In the genomic region with DNA sequence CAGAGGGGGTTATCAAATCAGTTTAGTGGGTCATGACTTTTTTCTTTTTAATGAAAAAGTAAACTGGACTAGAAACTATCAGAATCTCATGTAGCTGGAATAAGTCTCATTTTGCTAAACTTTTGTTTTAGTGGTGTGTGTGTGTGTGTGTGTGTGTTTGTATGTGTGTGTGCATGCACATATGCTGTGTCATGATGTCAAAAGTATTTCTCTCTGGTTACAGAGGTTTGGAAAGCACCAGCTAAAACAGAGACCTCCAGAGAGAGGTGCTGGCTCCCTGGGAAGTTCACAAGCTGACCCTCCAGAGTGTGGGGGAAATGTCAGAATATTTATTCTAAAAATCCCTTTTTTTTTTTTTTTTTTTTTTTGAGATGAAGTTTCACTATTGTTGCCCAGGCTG, we compare ENCODE assay signal across 21 cellular contexts.
A peak's percentile ranks its signal among the peaks of the same experiment; 100 is the strongest.
DNase-seq lines count a peak whose midpoint lies in the region; ATAC-seq, FAIRE-seq and TF ChIP-seq lines count a peak whose summit lies in the region.
"Had no signal": no experiment of that assay in that cellular context is flagged by ENCODE, and none has a peak within 500 bp of the region (broad histone marks: within the 10 kb centered on the region; RNA-seq: fewer than 3 reads in every experiment).

No MANE protein-coding gene starts in this region.

- no peaks in the 10 kb centered on the region for H3K9me3 Mint-ChIP-seq in activated CD8-positive, alpha-beta memory T cell treated with anti-CD3 and anti-CD28 coated beads, Interleukin-2, amount 10 ng/mL, durations not matched to agents 7 days and 5 days (ENCODE audit: low read depth)
- H3K9me3 Mint-ChIP-seq: activated naive CD8-positive, alpha-beta T cell treated with anti-CD3 and anti-CD28 coated beads, Interleukin-2, amount 50 U/mL, for 24 hours; activated T-helper 1 cell treated with anti-CD3 and anti-CD28 coated beads, Interleukin-12 subunit alpha, Interleukin-12 subunit beta, Interleukin-2, Interleukin-4 antibody, amounts not matched to agents 30 ng/mL and 10 ng/mL and 1 ng/mL, durations not matched to agents 14 hours and 24 hours and 36 hours had no signal

- H3K27ac ChIP-seq in GM12878 (ENCODE audit: control insufficient read depth, insufficient read depth) (no peak overlapping the region), lower lobe of right lung (peak overlapping the region; percentile 36), upper lobe of left lung (peak overlapping the region in 3 of 4 donors; percentile 36 to 80 (median 57))
- H3K27ac ChIP-seq: 22Rv1, C4-2B, parathyroid adenoma, thyroid gland had no signal

- no peak overlapping the region for H3K4me2 ChIP-seq in GM12878 (ENCODE audit: control insufficient read depth, insufficient read depth)

- TF ChIP-seq RAD21 in GM12878 (IDR thresholded peaks at IDR 0.05; ENCODE audit: insufficient read depth, low read depth, low read length): no peak

- CTCF ChIA-PET in activated CD8-positive, alpha-beta memory T cell treated with anti-CD3 and anti-CD28 coated beads, Interleukin-2, amount 10 ng/mL, durations not matched to agents 7 days and 5 days (lab: Charles Lee): no interaction called here
- CTCF ChIA-PET in GM12878 (lab: Yijun Ruan, JAX): interaction anchor here (0.6 to 1.4 kb wide), 9 partner anchors 9 to 600 kb away, joined by 3 to 8 read pairs (median 3); no protein-coding TSS in a partner anchor

- SMC1A ChIA-PET in GM12878 (lab: Charles Lee; ENCODE audit: uncharacterized antibody, unreplicated experiment): interaction anchor here (0.7 to 4.9 kb wide), 9 partner anchors 12 to 57 kb away, joined by 3 to 30 read pairs (median 6); no protein-coding TSS in a partner anchor

- TF ChIP-seq CTCF in GM12878 (IDR thresholded peaks at IDR 0.05 in 2 of 3, conservative IDR thresholded peaks at IDR 0.05 in 1 of 3; ENCODE audit: control insufficient read depth in 2 of 3, extremely low read depth in 1 of 3, insufficient read depth in 1 of 3, low read depth in 3 of 3, low read length in 3 of 3) (peak in 1 of 3 experiments; percentile 8; a peak in 1 of 6 replicates), lower lobe of right lung (IDR thresholded peaks at IDR 0.05) (no peak), upper lobe of left lung (IDR thresholded peaks at IDR 0.05) (no peak)

- no peak for DNase-seq in activated CD8-positive, alpha-beta memory T cell treated with anti-CD3 and anti-CD28 coated beads, Interleukin-2, amount 10 ng/mL, durations not matched to agents 7 days and 5 days
- DNase-seq in activated CD8-positive, alpha-beta memory T cell treated with anti-CD3 and anti-CD28 coated beads, Interleukin-2, amount 50 U/mL, for 48 hours: no peak
- DNase-seq in GM12878 (ENCODE audit: low read depth, low spot score) (no peak), lower lobe of right lung (no peak), upper lobe of left lung (no peak)
- DNase-seq: activated CD4-positive, alpha-beta T cell treated with anti-CD3 and anti-CD28 coated beads, Interleukin-2, amount 50 U/mL, for 48 hours; activated naive CD8-positive, alpha-beta T cell treated with anti-CD3 and anti-CD28 coated beads, Interleukin-2, amount 50 U/mL, for 24 hours; foreskin melanocyte; left colon; NCI-H146; NCI-H226; small intestine; thyroid gland had no signal

- TF ChIP-seq EP300 in GM12878 (IDR thresholded peaks at IDR 0.05; ENCODE audit: borderline replicate concordance in 1 of 2, control insufficient read depth in 1 of 2, low read depth in 2 of 2, low read length in 2 of 2): no peak
- TF ChIP-seq EP300 in upper lobe of left lung (IDR thresholded peaks at IDR 0.05): no peak

- in situ Hi-C loops in GM12878 (cut with MboI): no loop called here

- H3K27me3 Mint-ChIP-seq in activated CD8-positive, alpha-beta memory T cell treated with anti-CD3 and anti-CD28 coated beads, Interleukin-2, amount 10 ng/mL, durations not matched to agents 7 days and 5 days: no peaks in the 10 kb centered on the region
- H3K27me3 Mint-ChIP-seq: activated naive CD8-positive, alpha-beta T cell treated with anti-CD3 and anti-CD28 coated beads, Interleukin-2, amount 50 U/mL, for 24 hours had no signal

- H3K9ac ChIP-seq in GM12878 (ENCODE audit: control insufficient read depth, insufficient read depth, low read length): no peak overlapping the region
- H3K9ac ChIP-seq: parathyroid adenoma had no signal

- H2AFZ ChIP-seq in GM12878 (ENCODE audit: control insufficient read depth, low read depth, low read length): no peak overlapping the region
- H2AFZ ChIP-seq: parathyroid adenoma had no signal

- H3K9me3 ChIP-seq in GM12878 (replicated peaks; ENCODE audit: control insufficient read depth, insufficient read depth, low read length) (no peaks in the 10 kb centered on the region; the same call in 2 of the 3 replicates), lower lobe of right lung (no peaks in the 10 kb centered on the region), upper lobe of left lung (no peaks in the 10 kb centered on the region)
- H3K9me3 ChIP-seq: thyroid gland had no signal

- intact Hi-C loops in GM12878 (cut with micrococcal nuclease; ENCODE audit: unreplicated experiment): no loop called here
- intact Hi-C loops in lower lobe of right lung (cut with DNase I): no loop called here

- BruUV-seq in GM12878 (replicated peaks; lab: Mats Ljungman, UMichigan): no TSS peak

- H3K4me3 Mint-ChIP-seq in activated CD8-positive, alpha-beta memory T cell treated with anti-CD3 and anti-CD28 coated beads, Interleukin-2, amount 10 ng/mL, durations not matched to agents 7 days and 5 days: no peak overlapping the region
- H3K4me3 Mint-ChIP-seq: activated naive CD8-positive, alpha-beta T cell treated with anti-CD3 and anti-CD28 coated beads, Interleukin-2, amount 50 U/mL, for 24 hours; activated T-helper 1 cell treated with anti-CD3 and anti-CD28 coated beads, Interleukin-12 subunit alpha, Interleukin-12 subunit beta, Interleukin-2, Interleukin-4 antibody, amounts not matched to agents 30 ng/mL and 10 ng/mL and 1 ng/mL, durations not matched to agents 14 hours and 24 hours and 36 hours had no signal

- peaks cover 11% of the 10 kb centered on the region for H3K4me1 Mint-ChIP-seq in activated CD8-positive, alpha-beta memory T cell treated with anti-CD3 and anti-CD28 coated beads, Interleukin-2, amount 10 ng/mL, durations not matched to agents 7 days and 5 days

- FAIRE-seq in GM12878 (lab: Jason Lieb, UNC): peak; percentile 68
- FAIRE-seq: H54, small intestine had no signal

- no peak for ATAC-seq in activated CD8-positive, alpha-beta memory T cell treated with anti-CD3 and anti-CD28 coated beads, Interleukin-2, amount 10 ng/mL, durations not matched to agents 7 days and 5 days
- ATAC-seq in GM12878 (peak; percentile 79), lower lobe of right lung (no peak), upper lobe of left lung (ENCODE audit: low FRiP score in 2 of 2) (no peak), HG03520 (IDR thresholded peaks at IDR 0.05; ENCODE audit: unreplicated experiment) (no peak), HG03175 (IDR thresholded peaks at IDR 0.05; ENCODE audit: unreplicated experiment) (no peak), HG02642 (IDR thresholded peaks at IDR 0.05; ENCODE audit: poor library complexity, unreplicated experiment) (no peak)
- ATAC-seq: activated naive CD8-positive, alpha-beta T cell treated with anti-CD3 and anti-CD28 coated beads, Interleukin-2, amount 50 U/mL, for 24 hours; left colon had no signal

- peaks cover 3% of the 10 kb centered on the region; the same call in 1 of the 2 replicates for H3K4me1 ChIP-seq in GM12878 (ENCODE audit: control insufficient read depth, insufficient read depth, low read length)
- H3K4me1 ChIP-seq in lower lobe of right lung: peaks cover 10% of the 10 kb centered on the region
- H3K4me1 ChIP-seq in upper lobe of left lung: peaks cover 0 to 18% (median 9%) of the 10 kb centered on the region in 4 donors
- H3K4me1 ChIP-seq: parathyroid adenoma, thyroid gland had no signal

- H3K79me2 ChIP-seq in GM12878 (ENCODE audit: control insufficient read depth, insufficient read depth, low read length): no peaks in the 10 kb centered on the region
- H3K79me2 ChIP-seq: parathyroid adenoma had no signal

- H3K4me3 ChIP-seq in GM12878 (no peak overlapping the region), lower lobe of right lung (no peak overlapping the region), upper lobe of left lung (no peak overlapping the region)
- H3K4me3 ChIP-seq: thyroid gland had no signal

- RAD21 ChIA-PET in GM12878 (lab: Charles Lee; ENCODE audit: unreplicated experiment): interaction anchor here (0.7 to 4.2 kb wide), 7 partner anchors 18 to 243 kb away, joined by 3 to 25 read pairs (median 4); no protein-coding TSS in a partner anchor

- no peaks in the 10 kb centered on the region for H4K20me1 ChIP-seq in GM12878 (ENCODE audit: control insufficient read depth, insufficient read depth)

- H3K36me3 ChIP-seq in GM12878 (ENCODE audit: control insufficient read depth in 2 of 2, insufficient read depth in 2 of 2, low read length in 1 of 2): no peaks in the 10 kb centered on the region
- H3K36me3 ChIP-seq in lower lobe of right lung: no peaks in the 10 kb centered on the region
- peaks cover 0 to under 1% (median 0%) of the 10 kb centered on the region in 4 donors for H3K36me3 ChIP-seq in upper lobe of left lung
- H3K36me3 ChIP-seq: thyroid gland had no signal

- POLR2A ChIA-PET in GM12878 (lab: Charles Lee): interaction anchor here (0.5 to 1.0 kb wide), 6 partner anchors 14 to 129 kb away, joined by 5 to 10 read pairs (median 6); no protein-coding TSS in a partner anchor

- no peaks in the 10 kb centered on the region; a peak in 1 of 4 replicates for H3K27me3 ChIP-seq in GM12878 (replicated peaks in 1 of 2; ENCODE audit: control insufficient read depth in 2 of 2, insufficient read depth in 2 of 2, low read length in 1 of 2)
- H3K27me3 ChIP-seq in lower lobe of right lung (ENCODE audit: low read depth): no peaks in the 10 kb centered on the region
- no peaks in the 10 kb centered on the region for H3K27me3 ChIP-seq in upper lobe of left lung
- H3K27me3 ChIP-seq: thyroid gland had no signal

- no peak for TF ChIP-seq POLR2A in GM12878 (IDR thresholded peaks at IDR 0.05; ENCODE audit: low read depth, low read length)
- no peak for TF ChIP-seq POLR2A in upper lobe of left lung (IDR thresholded peaks at IDR 0.05)

- peaks cover 5% of the 10 kb centered on the region for H3K36me3 Mint-ChIP-seq in activated CD8-positive, alpha-beta memory T cell treated with anti-CD3 and anti-CD28 coated beads, Interleukin-2, amount 10 ng/mL, durations not matched to agents 7 days and 5 days

- H3K27ac Mint-ChIP-seq in activated CD8-positive, alpha-beta memory T cell treated with anti-CD3 and anti-CD28 coated beads, Interleukin-2, amount 10 ng/mL, durations not matched to agents 7 days and 5 days: peak overlapping the region; percentile 28
- H3K27ac Mint-ChIP-seq: activated naive CD8-positive, alpha-beta T cell treated with anti-CD3 and anti-CD28 coated beads, Interleukin-2, amount 50 U/mL, for 24 hours; activated T-helper 1 cell treated with anti-CD3 and anti-CD28 coated beads, Interleukin-12 subunit alpha, Interleukin-12 subunit beta, Interleukin-2, Interleukin-4 antibody, amounts not matched to agents 30 ng/mL and 10 ng/mL and 1 ng/mL, durations not matched to agents 14 hours and 24 hours and 36 hours had no signal
